In genomic region chr11:33575311-33575710, GRCh38 we compare ENCODE assay signal across 27 cellular contexts.
DNase-seq lines count a peak whose midpoint lies in the region; ATAC-seq and TF ChIP-seq lines count a peak whose summit lies in the region.
"Had no signal": no experiment of that assay in that cellular context is flagged by ENCODE, and none has a peak within 500 bp of the region (broad histone marks: within the 10 kb centered on the region; RNA-seq: fewer than 3 reads in every experiment).

No MANE protein-coding gene starts in this region.

- H3K4me2 ChIP-seq in neuronal stem cell (ENCODE audit: insufficient read depth, low read length, poor library complexity, severe bottlenecking) = no peak overlapping the region
- H3K4me2 ChIP-seq: hepatocyte, PC-9 had no signal

- no peak overlapping the region for H2BK12ac ChIP-seq in neuronal stem cell (ENCODE audit: low read length)

- H3K27me3 ChIP-seq in neuronal stem cell (ENCODE audit: control insufficient read depth in 3 of 3, insufficient read depth in 3 of 3, low read depth in 1 of 3, low read length in 3 of 3) = no peaks in the 10 kb centered on the region
- H3K27me3 ChIP-seq: gastrocnemius medialis had no signal

- no peaks in the 10 kb centered on the region for H3K36me3 ChIP-seq in neuronal stem cell (replicated peaks in 1 of 2; ENCODE audit: control insufficient read depth in 2 of 2, insufficient read depth in 2 of 2, low read length in 2 of 2)
- H3K36me3 ChIP-seq: gastrocnemius medialis, tibial artery had no signal

- no peak overlapping the region for H3K4me3 ChIP-seq in neuronal stem cell (ENCODE audit: low read length in 2 of 2)
- H3K4me3 ChIP-seq: gastrocnemius medialis, hepatocyte, PC-9, tibial artery had no signal

- H2BK120ac ChIP-seq in neuronal stem cell (ENCODE audit: low read depth, low read length) = no peak overlapping the region

- H3K79me1 ChIP-seq in neuronal stem cell (ENCODE audit: low read depth, low read length) = no peaks in the 10 kb centered on the region

- H3K4ac ChIP-seq in neuronal stem cell (ENCODE audit: low read length) = no peak overlapping the region

- H2AFZ ChIP-seq in neuronal stem cell (ENCODE audit: low read length) = no peak overlapping the region
- H2AFZ ChIP-seq: hepatocyte, parathyroid adenoma, PC-9 had no signal

- H4K8ac ChIP-seq in neuronal stem cell (ENCODE audit: low read depth, low read length) = no peak overlapping the region

- H3K18ac ChIP-seq in neuronal stem cell (ENCODE audit: low read length) = no peak overlapping the region

- no peak overlapping the region for H3K27ac ChIP-seq in neuronal stem cell (replicated peaks; ENCODE audit: low read length)
- H3K27ac ChIP-seq: C4-2B, gastrocnemius medialis, hepatocyte, parathyroid adenoma, PC-9, tibial artery, VCaP had no signal

- no peak overlapping the region for H2BK5ac ChIP-seq in neuronal stem cell (ENCODE audit: low read length)

- H3K9ac ChIP-seq in neuronal stem cell (ENCODE audit: low read depth, low read length, poor library complexity) = no peak overlapping the region
- H3K9ac ChIP-seq: parathyroid adenoma had no signal

- H3K4me1 ChIP-seq in neuronal stem cell (ENCODE audit: control insufficient read depth in 2 of 2, insufficient read depth in 1 of 2, low read depth in 1 of 2, low read length in 2 of 2) = peaks cover 14 to 15% of the 10 kb centered on the region in 2 donors
- H3K4me1 ChIP-seq: gastrocnemius medialis, parathyroid adenoma, tibial artery had no signal

- no peak overlapping the region for H2AK5ac ChIP-seq in neuronal stem cell (ENCODE audit: low read depth, low read length)

- H3K23ac ChIP-seq in neuronal stem cell (ENCODE audit: low read depth, low read length, poor library complexity) = peak overlapping the region; percentile 49

- peaks cover 0 to 6% of the 10 kb centered on the region in 2 donors for H3K9me3 ChIP-seq in neuronal stem cell (replicated peaks in 1 of 2; ENCODE audit: control insufficient read depth in 2 of 2, insufficient read depth in 1 of 2, low read depth in 1 of 2, low read length in 2 of 2)
- H3K9me3 ChIP-seq: gastrocnemius medialis, tibial artery had no signal

- WGBS in neuronal stem cell (ENCODE audit: extremely low coverage in 2 of 2, insufficient read length in 2 of 2, insufficient replicate concordance in 1 of 2), 2 donors = no CpG with 5 or more reads among the region's 5 CpGs

- peak; percentile 68 for ATAC-seq in GM18498 (IDR thresholded peaks at IDR 0.05; ENCODE audit: unreplicated experiment)
- peak; percentile 71 for ATAC-seq in GM21390 (IDR thresholded peaks at IDR 0.05; ENCODE audit: unreplicated experiment)
- peak; percentile 56 for ATAC-seq in HG03039 (IDR thresholded peaks at IDR 0.05; ENCODE audit: unreplicated experiment)
- ATAC-seq in SK-N-SH treated with all-trans-retinoic acid at 6 μM for 48 hours = no peak
- ATAC-seq: activated T-cell treated with anti-CD3 and anti-CD28 coated beads, Interleukin-2, amount 50 U/mL, for 4 hours; gastrocnemius medialis had no signal

- no peak overlapping the region for H3K14ac ChIP-seq in neuronal stem cell (ENCODE audit: low read length)

- no peak overlapping the region for H2BK15ac ChIP-seq in neuronal stem cell (ENCODE audit: low read length)

- no peak overlapping the region for H4K91ac ChIP-seq in neuronal stem cell (ENCODE audit: low read depth, low read length, poor library complexity)

- no peak for DNase-seq in neuronal stem cell (ENCODE audit: low spot score)
- DNase-seq in AG20443 (ENCODE audit: low spot score) = no peak
- DNase-seq in Ammon's horn (ENCODE audit: low spot score) = no peak
- DNase-seq: activated CD4-positive, alpha-beta T cell treated with anti-CD3 and anti-CD28 coated beads, Interleukin-2, amount 10 ng/mL, durations not matched to agents 24 days and 14 days; activated naive CD4-positive, alpha-beta T cell treated with Interleukin-2 at 50 U/mL for 16 hours; activated T-cell treated with anti-CD3 and anti-CD28 coated beads, Interleukin-2, amount 50 U/mL, for 4 hours; DMS79; gastrocnemius medialis; GF-D8; HCEC 1CT; NCI-H1092; NCI-H187; NCI-H2171 treated with DMSO at 0.1 percent for 48 hours; NCI-H524; PC-9; Right ventricle myocardium superior; stimulated activated CD4-positive, alpha-beta T cell treated with anti-CD3 and anti-CD28 coated beads, Interleukin-2, amount 100 ng/mL, for 24 hours; T-helper 9 cell; tibial artery had no signal

TF ChIP-seq in SK-N-SH treated with all-trans-retinoic acid at 6 μM for 48 hours, 23 proteins besides CTCF, POLR2A, EP300 and RAD21:
- TF ChIP-seq RARB (CRISPR knock-in tag; IDR thresholded peaks at IDR 0.05) = no peak
- no peak for TF ChIP-seq PATZ1 (CRISPR knock-in tag; IDR thresholded peaks at IDR 0.05; ENCODE audit: borderline replicate concordance)
- TF ChIP-seq TCF4 (CRISPR knock-in tag; IDR thresholded peaks at IDR 0.05; ENCODE audit: borderline replicate concordance) = no peak
- TF ChIP-seq SNAI2 (CRISPR knock-in tag; IDR thresholded peaks at IDR 0.05) = no peak
- TF ChIP-seq ZNF8 (CRISPR knock-in tag; IDR thresholded peaks at IDR 0.05) = no peak
- TF ChIP-seq GLIS3 (CRISPR knock-in tag; IDR thresholded peaks at IDR 0.05) = no peak
- no peak for TF ChIP-seq CSDC2 (CRISPR knock-in tag; IDR thresholded peaks at IDR 0.05)
- no peak for TF ChIP-seq ZC3H10 (CRISPR knock-in tag; IDR thresholded peaks at IDR 0.05)
- no peak for TF ChIP-seq POU6F1 (CRISPR knock-in tag; IDR thresholded peaks at IDR 0.05; ENCODE audit: borderline replicate concordance, low read depth)
- no peak for TF ChIP-seq ZFP30 (CRISPR knock-in tag; IDR thresholded peaks at IDR 0.05)
- TF ChIP-seq CREB5 (CRISPR knock-in tag; IDR thresholded peaks at IDR 0.05; ENCODE audit: low read depth) = no peak
- TF ChIP-seq ZFP3 (CRISPR knock-in tag; IDR thresholded peaks at IDR 0.05) = no peak
- no peak for TF ChIP-seq BACH2 (CRISPR knock-in tag; IDR thresholded peaks at IDR 0.05; ENCODE audit: borderline replicate concordance)
- no peak for TF ChIP-seq TOX (CRISPR knock-in tag; IDR thresholded peaks at IDR 0.05; ENCODE audit: borderline replicate concordance)
